In genomic region chr19:19602136-19602712, GRCh38 we compare ENCODE assay signal across 14 cellular contexts. TPM values are rescaled to one million over a fixed set of nuclear protein-coding genes. Genes with fewer than 3 reads are reported as not detected.
DNase-seq lines count a peak whose midpoint lies in the region; ATAC-seq, FAIRE-seq and TF ChIP-seq lines count a peak whose summit lies in the region.
"Had no signal": no experiment of that assay in that cellular context is flagged by ENCODE, and none has a peak within 500 bp of the region (broad histone marks: within the 10 kb centered on the region; RNA-seq: fewer than 3 reads in every experiment).

No MANE protein-coding gene starts in this region.

- BruUV-seq in HepG2 (replicated peaks; lab: Mats Ljungman, UMichigan): no TSS peak

- H3K4me2 ChIP-seq in HepG2 (ENCODE audit: low read depth, low read length): no peak overlapping the region

- H3K4me1 ChIP-seq in HepG2 (ENCODE audit: insufficient read depth, low read length) (peaks cover 22% of the 10 kb centered on the region), right lobe of liver (no peaks in the 10 kb centered on the region), thyroid gland (peaks cover 34 to 52% of the 10 kb centered on the region in 2 donors)
- H3K4me1 ChIP-seq: parathyroid adenoma had no signal

- no peak for TF ChIP-seq EP300 in HepG2 (IDR thresholded peaks at IDR 0.05; ENCODE audit: low read depth in 2 of 2, low read length in 2 of 2)
- TF ChIP-seq EP300 in HepG2 (CRISPR knock-in tag; IDR thresholded peaks at IDR 0.05; ENCODE audit: borderline replicate concordance): no peak

- 12% methylated on average over 9 of the region's 9 CpGs for WGBS in HepG2 (ENCODE audit: low lambda C conversion rate)
- 48% methylated on average over 9 of the region's 9 CpGs for WGBS in right lobe of liver (ENCODE audit: insufficient coverage, low coverage, low lambda C conversion rate, missing lambda C conversion rate)
- WGBS in thyroid gland, 2 donors: 78 to 88% methylated on average over 9 of the region's 9 CpGs

- DNase-seq in HepG2 (ENCODE audit: low spot score): peak; percentile 40
- DNase-seq in right lobe of liver: no peak
- peak; percentile 38 for DNase-seq in activated CD4-positive, alpha-beta T cell treated with anti-CD3 and anti-CD28 coated beads, Interleukin-2, amount 50 U/mL, for 1 hour
- peak; percentile 16 for DNase-seq in effector CD8-positive, alpha-beta T cell (lab: John Stamatoyannopoulos, UW)
- no peak for DNase-seq in thyroid gland
- DNase-seq in NCI-H748 treated with DMSO at 0.1 percent for 48 hours (lab: John Stamatoyannopoulos, UW): no peak
- DNase-seq in A172 (ENCODE audit: low spot score): no peak
- DNase-seq in kidney tubule cell (ENCODE audit: low spot score): no peak
- DNase-seq: NCI-H1048; NCI-H345; stimulated activated CD4-positive, alpha-beta T cell treated with anti-CD3 and anti-CD28 coated beads, Interleukin-15, amount 100 ng/mL, for 24 hours had no signal

- TF ChIP-seq CTCF in HepG2 (CRISPR knock-in tag; IDR thresholded peaks at IDR 0.05): no peak
- TF ChIP-seq CTCF in right lobe of liver (IDR thresholded peaks at IDR 0.05): no peak
- TF ChIP-seq CTCF in thyroid gland (IDR thresholded peaks at IDR 0.05): no peak

- POLR2A ChIA-PET in HepG2 (lab: Yijun Ruan, JAX): interaction anchor here (1.6 kb wide), 1 partner anchor 62 kb away, joined by 3 read pairs; no protein-coding TSS in a partner anchor

- TF ChIP-seq RAD21 in HepG2 (CRISPR knock-in tag; IDR thresholded peaks at IDR 0.05): no peak

- no peak overlapping the region for H2AFZ ChIP-seq in HepG2 (ENCODE audit: low read length)
- H2AFZ ChIP-seq: parathyroid adenoma had no signal

- no peaks in the 10 kb centered on the region for H3K27me3 ChIP-seq in HepG2 (ENCODE audit: control insufficient read depth in 1 of 2, insufficient read depth in 2 of 2, low read length in 2 of 2)
- no peaks in the 10 kb centered on the region for H3K27me3 ChIP-seq in right lobe of liver
- no peaks in the 10 kb centered on the region for H3K27me3 ChIP-seq in thyroid gland

- no peak for FAIRE-seq in HepG2 (lab: Jason Lieb, UNC)
- FAIRE-seq: colon, H54 had no signal

- in situ Hi-C loops in HepG2 (cut with HindIII; ENCODE audit: extremely low pct_ligation_motif_present, low pct_unique_long_range_greater_than_20kb): no loop called here

- no peak overlapping the region for H3K9ac ChIP-seq in HepG2 (ENCODE audit: insufficient read depth, low read depth, low read length)
- H3K9ac ChIP-seq: parathyroid adenoma had no signal

- TF ChIP-seq POLR2A in HepG2 (IDR thresholded peaks at IDR 0.05; ENCODE audit: insufficient read depth in 1 of 2, low read depth in 2 of 2, low read length in 2 of 2) (no peak), right lobe of liver (IDR thresholded peaks at IDR 0.05) (no peak), thyroid gland (IDR thresholded peaks at IDR 0.05) (no peak)

- H3K9me3 ChIP-seq in HepG2 (ENCODE audit: low read length) (no peaks in the 10 kb centered on the region), right lobe of liver (no peaks in the 10 kb centered on the region), thyroid gland (no peaks in the 10 kb centered on the region)

- H3K4me3 ChIP-seq in HepG2 (replicated peaks in 1 of 3; ENCODE audit: insufficient read depth in 1 of 3, low read depth in 2 of 3, low read length in 3 of 3) (no peak overlapping the region), right lobe of liver (no peak overlapping the region), thyroid gland (replicated peaks in 1 of 3) (no peak overlapping the region)

- H3K27ac ChIP-seq in HepG2 (ENCODE audit: extremely low read length, insufficient read depth, low read length) (no peak overlapping the region), right lobe of liver (no peak overlapping the region), thyroid gland (peak overlapping the region; percentile 63 to 90 (median 67))
- H3K27ac ChIP-seq: parathyroid adenoma had no signal

- no peaks in the 10 kb centered on the region for H3K79me2 ChIP-seq in HepG2 (ENCODE audit: insufficient read depth, low read length)
- H3K79me2 ChIP-seq: parathyroid adenoma had no signal

- H3K36me3 ChIP-seq in HepG2 (replicated peaks in 1 of 2; ENCODE audit: control insufficient read depth in 1 of 2, insufficient read depth in 2 of 2, low read length in 2 of 2): no peaks in the 10 kb centered on the region
- H3K36me3 ChIP-seq in right lobe of liver: no peaks in the 10 kb centered on the region
- H3K36me3 ChIP-seq in thyroid gland: no peaks in the 10 kb centered on the region

- no peaks in the 10 kb centered on the region for H4K20me1 ChIP-seq in HepG2 (ENCODE audit: insufficient read depth, low read length)

- no peak for ATAC-seq in HepG2
- no peak for ATAC-seq in right lobe of liver

- intact Hi-C loops in HepG2 (cut with micrococcal nuclease; ENCODE audit: unreplicated experiment): no loop called here
- intact Hi-C loops in right lobe of liver (cut with DNase I): no loop called here
- intact Hi-C loops in thyroid gland (cut with DNase I): no loop called here

- CTCF ChIA-PET in HepG2 (lab: Yijun Ruan, JAX; ENCODE audit: low intra/inter-chr PET ratio, low total read pairs): no interaction called here

RNA-seq across cellular contexts. Expression of gene PBX4, which starts 16.3 kb away (rescaled TPM):
- total RNA-seq in HepG2 (2016; rRNA removed; fragmentation: Illumina TruSeq; extraction: Trizol) (not detected in 2 replicates), right lobe of liver (under 1 TPM in 1 of 6 experiments, not detected in 5; 0.87 TPM), thyroid gland (10 to 100 TPM; 22.5 to 62.4 (median 38.4) TPM)
- total RNA-seq in HepG2 (2016; cell fraction: cytosol; rRNA removed; fragmentation: Illumina TruSeq; extraction: Trizol; ENCODE audit: low read depth): not detected in 2 replicates
- not detected in 2 replicates for total RNA-seq in HepG2 (2016; cell fraction: insoluble cytoplasmic fraction; rRNA removed; fragmentation: Illumina TruSeq; extraction: Trizol)
- total RNA-seq in HepG2 (2016; cell fraction: membrane; rRNA removed; fragmentation: Illumina TruSeq; extraction: Trizol): not detected in 2 replicates
- not detected in 2 replicates for total RNA-seq in HepG2 (2016; cell fraction: nucleus; rRNA removed; fragmentation: Illumina TruSeq; extraction: Trizol)
- polyA plus RNA-seq in HepG2 (2011; rRNA removed): not detected in 2 replicates
- not detected in 2 replicates for polyA plus RNA-seq in HepG2 (2011; cell fraction: cytosol; rRNA removed)
- not detected in 2 replicates for polyA plus RNA-seq in HepG2 (2011; cell fraction: nucleus; rRNA removed)
- polyA plus RNA-seq in HepG2 (2012): not detected in 2 replicates
- not detected in 2 replicates for polyA plus RNA-seq in HepG2 (2016; cell fraction: cytosol; fragmentation: Illumina TruSeq; extraction: Trizol; ENCODE audit: low read depth)
- polyA plus RNA-seq in HepG2 (2016; cell fraction: insoluble cytoplasmic fraction; fragmentation: Illumina TruSeq; extraction: Trizol; ENCODE audit: low read depth): not detected in 2 replicates
- polyA plus RNA-seq in HepG2 (2016; cell fraction: membrane; fragmentation: Illumina TruSeq; extraction: Trizol; ENCODE audit: low read depth): not detected in 2 replicates
- not detected in 2 replicates for polyA plus RNA-seq in HepG2 (2016; cell fraction: nucleus; fragmentation: Illumina TruSeq; extraction: Trizol; ENCODE audit: insufficient read depth, low read depth)
- polyA minus RNA-seq in HepG2 (2011; rRNA and poly(A)+ RNA removed; ENCODE audit: low replicate concordance): 2.6 TPM in 1 of 2 replicates, not detected in the other
- polyA minus RNA-seq in HepG2 (2011; cell fraction: cytosol; rRNA and poly(A)+ RNA removed): not detected in 2 replicates
- not detected in 2 replicates for polyA minus RNA-seq in HepG2 (2011; cell fraction: nucleus; rRNA and poly(A)+ RNA removed)
- 3.6 and 3.9 TPM in 2 replicates for total RNA-seq in A172 (2014; rRNA removed; shearing (Covaris generic))

RNA-seq across cellular contexts. Expression of gene LPAR2, which starts 25.8 kb away (rescaled TPM):
- total RNA-seq in HepG2 (2016; rRNA removed; fragmentation: Illumina TruSeq; extraction: Trizol) (0.72 and 0.86 TPM in 2 replicates), right lobe of liver (1 to 10 TPM; 1.7 to 2.7 (median 2.2) TPM), thyroid gland (10 to 100 TPM; 10.2 to 35.2 (median 22.9) TPM)
- not detected in 2 replicates for total RNA-seq in HepG2 (2016; cell fraction: cytosol; rRNA removed; fragmentation: Illumina TruSeq; extraction: Trizol; ENCODE audit: low read depth)
- total RNA-seq in HepG2 (2016; cell fraction: insoluble cytoplasmic fraction; rRNA removed; fragmentation: Illumina TruSeq; extraction: Trizol): 0.27 and 0.82 TPM in 2 replicates
- total RNA-seq in HepG2 (2016; cell fraction: membrane; rRNA removed; fragmentation: Illumina TruSeq; extraction: Trizol): 0.19 TPM in 1 of 2 replicates, not detected in the other
- 0.50 and 1.2 TPM in 2 replicates for total RNA-seq in HepG2 (2016; cell fraction: nucleus; rRNA removed; fragmentation: Illumina TruSeq; extraction: Trizol)
- 3.6 TPM in 2 replicates for polyA plus RNA-seq in HepG2 (2011; rRNA removed)
- 0.54 and 0.72 TPM in 2 replicates for polyA plus RNA-seq in HepG2 (2011; cell fraction: cytosol; rRNA removed)
- 37.6 and 51.5 TPM in 2 replicates for polyA plus RNA-seq in HepG2 (2011; cell fraction: nucleus; rRNA removed)
- 4.0 and 4.3 TPM in 2 replicates for polyA plus RNA-seq in HepG2 (2012)
- polyA plus RNA-seq in HepG2 (2016; cell fraction: cytosol; fragmentation: Illumina TruSeq; extraction: Trizol; ENCODE audit: low read depth): 0.12 and 0.14 TPM in 2 replicates
- polyA plus RNA-seq in HepG2 (2016; cell fraction: insoluble cytoplasmic fraction; fragmentation: Illumina TruSeq; extraction: Trizol; ENCODE audit: low read depth): 0.24 and 0.39 TPM in 2 replicates
- polyA plus RNA-seq in HepG2 (2016; cell fraction: membrane; fragmentation: Illumina TruSeq; extraction: Trizol; ENCODE audit: low read depth): not detected in 2 replicates
- 6.2 and 6.6 TPM in 2 replicates for polyA plus RNA-seq in HepG2 (2016; cell fraction: nucleus; fragmentation: Illumina TruSeq; extraction: Trizol; ENCODE audit: insufficient read depth, low read depth)
- 1.3 and 4.7 TPM in 2 replicates for polyA minus RNA-seq in HepG2 (2011; rRNA and poly(A)+ RNA removed; ENCODE audit: low replicate concordance)
- polyA minus RNA-seq in HepG2 (2011; cell fraction: cytosol; rRNA and poly(A)+ RNA removed): not detected in 2 replicates
- polyA minus RNA-seq in HepG2 (2011; cell fraction: nucleus; rRNA and poly(A)+ RNA removed): 1.6 and 5.4 TPM in 2 replicates
- 2.1 and 3.0 TPM in 2 replicates for total RNA-seq in A172 (2014; rRNA removed; shearing (Covaris generic))

RNA-seq across cellular contexts. Expression of gene GMIP, which starts 41.2 kb away (rescaled TPM):
- total RNA-seq in HepG2 (2016; rRNA removed; fragmentation: Illumina TruSeq; extraction: Trizol) (1.3 and 1.8 TPM in 2 replicates), right lobe of liver (1 to 10 TPM; 3.5 to 8.0 (median 4.4) TPM), thyroid gland (10 to 100 TPM; 12.9 to 23.5 (median 17.3) TPM)
- total RNA-seq in HepG2 (2016; cell fraction: cytosol; rRNA removed; fragmentation: Illumina TruSeq; extraction: Trizol; ENCODE audit: low read depth): 0.88 and 1.5 TPM in 2 replicates
- 1.4 and 1.5 TPM in 2 replicates for total RNA-seq in HepG2 (2016; cell fraction: insoluble cytoplasmic fraction; rRNA removed; fragmentation: Illumina TruSeq; extraction: Trizol)
- total RNA-seq in HepG2 (2016; cell fraction: membrane; rRNA removed; fragmentation: Illumina TruSeq; extraction: Trizol): 0.80 and 1.5 TPM in 2 replicates
- total RNA-seq in HepG2 (2016; cell fraction: nucleus; rRNA removed; fragmentation: Illumina TruSeq; extraction: Trizol): 1.7 and 2.0 TPM in 2 replicates
- 1.4 and 1.5 TPM in 2 replicates for polyA plus RNA-seq in HepG2 (2011; rRNA removed)
- 0.62 and 0.71 TPM in 2 replicates for polyA plus RNA-seq in HepG2 (2011; cell fraction: cytosol; rRNA removed)
- polyA plus RNA-seq in HepG2 (2011; cell fraction: nucleus; rRNA removed): 16.5 and 21.4 TPM in 2 replicates
- 2.1 and 3.2 TPM in 2 replicates for polyA plus RNA-seq in HepG2 (2012)
- 0.38 and 0.47 TPM in 2 replicates for polyA plus RNA-seq in HepG2 (2016; cell fraction: cytosol; fragmentation: Illumina TruSeq; extraction: Trizol; ENCODE audit: low read depth)
- 1.8 and 2.2 TPM in 2 replicates for polyA plus RNA-seq in HepG2 (2016; cell fraction: insoluble cytoplasmic fraction; fragmentation: Illumina TruSeq; extraction: Trizol; ENCODE audit: low read depth)
- 0.83 and 0.98 TPM in 2 replicates for polyA plus RNA-seq in HepG2 (2016; cell fraction: membrane; fragmentation: Illumina TruSeq; extraction: Trizol; ENCODE audit: low read depth)
- polyA plus RNA-seq in HepG2 (2016; cell fraction: nucleus; fragmentation: Illumina TruSeq; extraction: Trizol; ENCODE audit: insufficient read depth, low read depth): 4.6 and 6.5 TPM in 2 replicates
- 1.3 and 6.5 TPM in 2 replicates for polyA minus RNA-seq in HepG2 (2011; rRNA and poly(A)+ RNA removed; ENCODE audit: low replicate concordance)
- 0.79 and 2.2 TPM in 2 replicates for polyA minus RNA-seq in HepG2 (2011; cell fraction: cytosol; rRNA and poly(A)+ RNA removed)
- 2.4 and 3.0 TPM in 2 replicates for polyA minus RNA-seq in HepG2 (2011; cell fraction: nucleus; rRNA and poly(A)+ RNA removed)
- 8.7 and 12.0 TPM in 2 replicates for total RNA-seq in A172 (2014; rRNA removed; shearing (Covaris generic))

Comparison
In these comparisons a context has a peak if more than half of its experiments do, and no peak if none do; other contexts are left out.
1. DNase-seq: peak in HepG2 (single experiment), activated CD4-positive, alpha-beta T cell treated with anti-CD3 and anti-CD28 coated beads, Interleukin-2, amount 50 U/mL, for 1 hour (single experiment) and effector CD8-positive, alpha-beta T cell (single experiment); none in right lobe of liver (0 of 3), thyroid gland (0 of 2), NCI-H748 treated with DMSO at 0.1 percent for 48 hours (single experiment), A172 (single experiment) and kidney tubule cell (single experiment).
2. H3K27ac ChIP-seq: peak in thyroid gland (3 of 3); none in HepG2 (single experiment) and right lobe of liver (0 of 3).